In the genomic region with DNA sequence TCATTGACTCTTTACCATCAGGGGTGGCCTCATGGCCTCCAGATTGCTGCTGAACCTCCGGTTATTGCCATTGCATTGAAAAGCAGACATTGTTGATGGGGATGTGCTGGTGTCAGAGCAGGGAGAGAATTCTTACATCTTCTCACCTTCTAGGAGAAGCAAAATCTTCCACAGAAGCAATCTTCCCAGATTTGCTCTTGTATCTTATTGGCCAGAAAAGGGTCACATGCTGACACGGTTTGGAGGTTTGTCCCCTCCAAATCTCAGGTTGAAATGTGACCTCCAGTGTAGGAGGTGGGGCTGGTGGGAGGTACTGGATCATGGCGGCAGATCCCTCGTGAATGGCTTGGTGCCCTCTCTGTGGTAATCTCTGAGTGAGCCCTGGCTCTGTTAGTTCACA, we compare ENCODE assay signal across 25 cellular contexts. TPM values are rescaled to one million over a fixed set of nuclear protein-coding genes. Genes with fewer than 3 reads are reported as not detected.
"Had no signal": no experiment of that assay in that cellular context is flagged by ENCODE, and none has a peak within 500 bp of the region (broad histone marks: within the 10 kb centered on the region; RNA-seq: fewer than 3 reads in every experiment).

No MANE protein-coding gene starts in this region.

- ATAC-seq: foreskin keratinocyte, gastroesophageal sphincter, heart left ventricle, left colon, left lung, left ventricle myocardium superior, lower lobe of right lung, mucosa of descending colon had no signal

- H3K27me3 Mint-ChIP-seq: naive B cell had no signal

- H3K4me3 Mint-ChIP-seq: immature natural killer cell, mesothelial cell of epicardium, naive B cell had no signal

- H3K4me1 ChIP-seq: foreskin keratinocyte had no signal

- H3K4me3 ChIP-seq: coronary artery, dorsolateral prefrontal cortex, esophagus muscularis mucosa, gastroesophageal sphincter, heart left ventricle, left lung, lower lobe of right lung, mucosa of descending colon had no signal

- FAIRE-seq: endothelial cell of umbilical vein, frontal cortex, kidney had no signal

- H3K36me3 ChIP-seq: gastroesophageal sphincter, heart left ventricle, lower lobe of right lung had no signal

- DNase-seq: dermis blood vessel endothelial cell; dorsolateral prefrontal cortex; effector CD4-positive, alpha-beta T cell; effector memory CD4-positive, alpha-beta T cell; foreskin keratinocyte; heart left ventricle; hippocampal formation; immature natural killer cell; islet precursor cell; kidney; kidney glomerular epithelial cell; left colon; left lung; left ventricle myocardium superior; lower lobe of right lung; mesenchymal stem cell; mucosa of descending colon; naive B cell had no signal

- H3K9me3 ChIP-seq: esophagus muscularis mucosa, gastroesophageal sphincter, heart left ventricle, left lung, lower lobe of right lung, mucosa of descending colon had no signal

- H3K27ac ChIP-seq: coronary artery, dorsolateral prefrontal cortex, esophagus muscularis mucosa, foreskin keratinocyte, gastroesophageal sphincter, heart left ventricle, left lung, lower lobe of right lung had no signal

- H3K9me3 Mint-ChIP-seq: mesothelial cell of epicardium, naive B cell had no signal

- H3K27ac Mint-ChIP-seq: immature natural killer cell, mesothelial cell of epicardium, naive B cell had no signal

- H3K27me3 ChIP-seq: dorsolateral prefrontal cortex, esophagus muscularis mucosa, foreskin keratinocyte, gastroesophageal sphincter, heart left ventricle, left lung had no signal

RNA-seq across cellular contexts. Expression of gene SLC13A3, which starts 27.3 kb away (rescaled TPM):
- total RNA-seq: dermis blood vessel endothelial cell, lung microvascular endothelial cell had no signal
